In genomic region chr22:42180349-42180842, GRCh38 we compare ENCODE assay signal across 9 cellular contexts. TPM values are rescaled to one million over a fixed set of nuclear protein-coding genes. Genes with fewer than 3 reads are reported as not detected.
A peak's percentile ranks its signal among the peaks of the same experiment; 100 is the strongest.
DNase-seq lines count a peak whose midpoint lies in the region; ATAC-seq and TF ChIP-seq lines count a peak whose summit lies in the region.
"Had no signal": no experiment of that assay in that cellular context is flagged by ENCODE, and none has a peak within 500 bp of the region (broad histone marks: within the 10 kb centered on the region; RNA-seq: fewer than 3 reads in every experiment).

No MANE protein-coding gene starts in this region.

- peak; percentile 72 for ATAC-seq in Right ventricle myocardium inferior
- ATAC-seq in activated naive CD8-positive, alpha-beta T cell treated with anti-CD3 and anti-CD28 coated beads, Interleukin-2, amount 10 ng/mL, durations not matched to agents 7 days and 5 days (ENCODE audit: low read depth): peak; percentile 99
- ATAC-seq in lower lobe of right lung: peak; percentile 21 to 66
- ATAC-seq in HG02885 (IDR thresholded peaks at IDR 0.05; ENCODE audit: poor library complexity, unreplicated experiment): no peak
- ATAC-seq in GM21447 (IDR thresholded peaks at IDR 0.05; ENCODE audit: unreplicated experiment): no peak

- H3K4me1 Mint-ChIP-seq in activated naive CD8-positive, alpha-beta T cell treated with anti-CD3 and anti-CD28 coated beads, Interleukin-2, amount 10 ng/mL, durations not matched to agents 7 days and 5 days: peaks cover 55% of the 10 kb centered on the region

- H3K4me3 ChIP-seq in lower lobe of right lung (no peak overlapping the region), urinary bladder (ENCODE audit: low read depth, low read length) (no peak overlapping the region)
- H3K4me3 ChIP-seq: BLaER1 treated with 17β-estradiol and CSF1 and Interleukin-3, amounts not matched to agents 10 nM and 100 nM had no signal

- peak overlapping the region; percentile 90 for H3K27ac Mint-ChIP-seq in activated naive CD8-positive, alpha-beta T cell treated with anti-CD3 and anti-CD28 coated beads, Interleukin-2, amount 10 ng/mL, durations not matched to agents 7 days and 5 days

- H3K36me3 ChIP-seq in lower lobe of right lung: peaks cover 12% of the 10 kb centered on the region
- H3K36me3 ChIP-seq in urinary bladder (ENCODE audit: insufficient read depth): no peaks in the 10 kb centered on the region

- no peak overlapping the region for H3K27ac ChIP-seq in lower lobe of right lung
- peak overlapping the region; percentile 47 for H3K27ac ChIP-seq in urinary bladder (ENCODE audit: low read depth)
- H3K27ac ChIP-seq: BLaER1 treated with 17β-estradiol and CSF1 and Interleukin-3, amounts not matched to agents 10 nM and 100 nM had no signal

- H3K27me3 ChIP-seq in lower lobe of right lung (ENCODE audit: low read depth): no peaks in the 10 kb centered on the region
- H3K27me3 ChIP-seq: BLaER1 treated with 17β-estradiol and CSF1 and Interleukin-3, amounts not matched to agents 10 nM and 100 nM had no signal

- DNase-seq in Right ventricle myocardium inferior (ENCODE audit: missing footprints): no peak
- DNase-seq in cardiac septum (ENCODE audit: low spot score): no peak
- DNase-seq in activated naive CD8-positive, alpha-beta T cell treated with anti-CD3 and anti-CD28 coated beads, Interleukin-2, amount 10 ng/mL, durations not matched to agents 7 days and 5 days: no peak
- DNase-seq in lower lobe of right lung: no peak
- DNase-seq in NCI-H526 (lab: John Stamatoyannopoulos, UW): no peak

- intact Hi-C loops in Right ventricle myocardium inferior (cut with DNase I) (no loop called here), cardiac septum (cut with DNase I) (no loop called here), lower lobe of right lung (cut with DNase I) (no loop called here)

- H3K4me3 Mint-ChIP-seq in activated naive CD8-positive, alpha-beta T cell treated with anti-CD3 and anti-CD28 coated beads, Interleukin-2, amount 10 ng/mL, durations not matched to agents 7 days and 5 days: peak overlapping the region; percentile 72

- peaks cover 31% of the 10 kb centered on the region for H3K36me3 Mint-ChIP-seq in activated naive CD8-positive, alpha-beta T cell treated with anti-CD3 and anti-CD28 coated beads, Interleukin-2, amount 10 ng/mL, durations not matched to agents 7 days and 5 days

- POLR2A ChIA-PET in activated naive CD8-positive, alpha-beta T cell treated with anti-CD3 and anti-CD28 coated beads, Interleukin-2, amount 10 ng/mL, durations not matched to agents 7 days and 5 days (lab: Charles Lee): interaction anchor here (1.2 kb wide), 1 partner anchor 22 kb away, joined by 4 read pairs; no protein-coding TSS in a partner anchor

- H3K27me3 Mint-ChIP-seq in activated naive CD8-positive, alpha-beta T cell treated with anti-CD3 and anti-CD28 coated beads, Interleukin-2, amount 10 ng/mL, durations not matched to agents 7 days and 5 days: no peaks in the 10 kb centered on the region

- no peaks in the 10 kb centered on the region for H3K9me3 Mint-ChIP-seq in activated naive CD8-positive, alpha-beta T cell treated with anti-CD3 and anti-CD28 coated beads, Interleukin-2, amount 10 ng/mL, durations not matched to agents 7 days and 5 days

- no peaks in the 10 kb centered on the region for H3K9me3 ChIP-seq in lower lobe of right lung
- H3K9me3 ChIP-seq: BLaER1 treated with 17β-estradiol and CSF1 and Interleukin-3, amounts not matched to agents 10 nM and 100 nM had no signal

- H3K4me1 ChIP-seq in lower lobe of right lung (no peaks in the 10 kb centered on the region), urinary bladder (ENCODE audit: insufficient read depth) (peaks cover 2% of the 10 kb centered on the region)

- whole genome bisulfite sequencing in urinary bladder: 45% methylated on average over 6 of the region's 6 CpGs

- no peak for TF ChIP-seq CTCF in lower lobe of right lung (IDR thresholded peaks at IDR 0.05)

RNA-seq across cellular contexts. Expression of gene CYP2D6, which starts 49.8 kb away (rescaled TPM):
- total RNA-seq in Right ventricle myocardium inferior (not detected), cardiac septum (0.35 TPM), lower lobe of right lung (1.4 TPM), urinary bladder (0.48 TPM)
- 1 to 10 TPM; 3.7 to 4.4 TPM for total RNA-seq in activated naive CD8-positive, alpha-beta T cell treated with anti-CD3 and anti-CD28 coated beads, Interleukin-2, amount 10 ng/mL, durations not matched to agents 7 days and 5 days
- polyA plus RNA-seq in urinary bladder: 0.61 TPM

Comparison
In these comparisons a context has a peak if more than half of its experiments do, and no peak if none do; other contexts are left out.
1. ATAC-seq: peak in Right ventricle myocardium inferior (single experiment), activated naive CD8-positive, alpha-beta T cell treated with anti-CD3 and anti-CD28 coated beads, Interleukin-2, amount 10 ng/mL, durations not matched to agents 7 days and 5 days (single experiment) and lower lobe of right lung (2 of 2); none in HG02885 (single experiment) and GM21447 (single experiment).